Comparison of ENCODE assay signal across 23 cellular contexts in genomic region chr2:175015340-175015739, GRCh38.
"Had no signal": no experiment of that assay in that cellular context is flagged by ENCODE, and none has a peak within 500 bp of the region (broad histone marks: within the 10 kb centered on the region; RNA-seq: fewer than 3 reads in every experiment).

No MANE protein-coding gene starts in this region.

- H3K4me3 Mint-ChIP-seq: central memory CD8-positive, alpha-beta T cell; natural killer cell treated with Interleukin-12 subunit alpha and Interleukin-12 subunit beta and Interleukin-15 and Interleukin-18, amount 100 ng/mL, for 72 hours; neural progenitor cell; stimulated activated memory B cell treated with anti-CD40 and anti-IgM and Interleukin-4, amounts not matched to agents 10 μg/mL and 1 μg/mL and 100 μg/mL, for 72 hours; stimulated activated naive CD8-positive, alpha-beta T cell treated with anti-CD3 and anti-CD28 coated beads, Interleukin-15, Interleukin-2, amounts not matched to agents 100 ng/mL and 50 ng/mL, for 24 hours had no signal

- ATAC-seq: natural killer cell treated with Interleukin-12 subunit alpha and Interleukin-12 subunit beta and Interleukin-15 and Interleukin-18, amount 100 ng/mL, for 72 hours; sciatic nerve; stimulated activated memory B cell treated with anti-CD40 and anti-IgM and Interleukin-4, amounts not matched to agents 10 μg/mL and 1 μg/mL and 100 μg/mL, for 72 hours had no signal

- H3K4me1 Mint-ChIP-seq: central memory CD8-positive, alpha-beta T cell; stimulated activated memory B cell treated with anti-CD40 and anti-IgM and Interleukin-4, amounts not matched to agents 10 μg/mL and 1 μg/mL and 100 μg/mL, for 72 hours had no signal

- H3K4me1 ChIP-seq: neural progenitor cell, spleen, testis had no signal

- H3K27ac ChIP-seq: neural progenitor cell, ovary, spleen, testis, tibial nerve had no signal

- H3K36me3 Mint-ChIP-seq: natural killer cell treated with Interleukin-12 subunit alpha and Interleukin-12 subunit beta and Interleukin-15 and Interleukin-18, amount 100 ng/mL, for 72 hours; neural progenitor cell; stimulated activated memory B cell treated with anti-CD40 and anti-IgM and Interleukin-4, amounts not matched to agents 10 μg/mL and 1 μg/mL and 100 μg/mL, for 72 hours had no signal

- H3K27ac Mint-ChIP-seq: natural killer cell treated with Interleukin-12 subunit alpha and Interleukin-12 subunit beta and Interleukin-15 and Interleukin-18, amount 100 ng/mL, for 72 hours; neural progenitor cell; stimulated activated memory B cell treated with anti-CD40 and anti-IgM and Interleukin-4, amounts not matched to agents 10 μg/mL and 1 μg/mL and 100 μg/mL, for 72 hours; stimulated activated naive CD8-positive, alpha-beta T cell treated with anti-CD3 and anti-CD28 coated beads, Interleukin-15, Interleukin-2, amounts not matched to agents 100 ng/mL and 50 ng/mL, for 24 hours had no signal

- H3K4me3 ChIP-seq: lung, neural progenitor cell, ovary, spleen, testis, tibial nerve had no signal

- H3K27me3 Mint-ChIP-seq: central memory CD8-positive, alpha-beta T cell; stimulated activated memory B cell treated with anti-CD40 and anti-IgM and Interleukin-4, amounts not matched to agents 10 μg/mL and 1 μg/mL and 100 μg/mL, for 72 hours had no signal

- H3K9me3 Mint-ChIP-seq: central memory CD8-positive, alpha-beta T cell; natural killer cell treated with Interleukin-12 subunit alpha and Interleukin-12 subunit beta and Interleukin-15 and Interleukin-18, amount 100 ng/mL, for 72 hours; stimulated activated memory B cell treated with anti-CD40 and anti-IgM and Interleukin-4, amounts not matched to agents 10 μg/mL and 1 μg/mL and 100 μg/mL, for 72 hours; stimulated activated naive CD8-positive, alpha-beta T cell treated with anti-CD3 and anti-CD28 coated beads, Interleukin-15, Interleukin-2, amounts not matched to agents 100 ng/mL and 50 ng/mL, for 24 hours had no signal

- H3K9me3 ChIP-seq: ovary, testis, tibial nerve had no signal

- H3K36me3 ChIP-seq: neural progenitor cell, ovary, spleen, tibial nerve had no signal

- H3K27me3 ChIP-seq: neural progenitor cell, ovary, testis, tibial nerve had no signal

- DNase-seq: cortex of kidney; effector memory CD4-positive, alpha-beta T cell; foreskin melanocyte; head of caudate nucleus; hypothalamus; kidney glomerular epithelial cell; mesenchymal stem cell; midbrain; nucleus accumbens; ovary; spleen; stimulated activated CD4-positive, alpha-beta T cell treated with anti-CD3 and anti-CD28 coated beads, Interleukin-15, amount 100 ng/mL, for 24 hours; stimulated activated CD4-positive, alpha-beta T cell treated with anti-CD3 and anti-CD28 coated beads, Interleukin-1b, Interleukin-23, amount 100 ng/mL, for 48 hours; stimulated activated CD4-positive, alpha-beta T cell treated with anti-CD3 and anti-CD28 coated beads, Interleukin-4, amount 100 ng/mL, for 24 hours; testis had no signal
